Comparison of ENCODE assay signal across 8 cellular contexts in genomic region chr2:216013080-216013909, GRCh38. TPM values are rescaled to one million over a fixed set of nuclear protein-coding genes. Genes with fewer than 3 reads are reported as not detected.
DNase-seq lines count a peak whose midpoint lies in the region; ATAC-seq and TF ChIP-seq lines count a peak whose summit lies in the region.

TSS of gene MREG (minus strand) at chr2:216013551. CDS start at chr2:216013327, 224 bp downstream.

- TF ChIP-seq CTCF in right lobe of liver (IDR thresholded peaks at IDR 0.05) = peak; percentile 29 to 67 (median 50)

- H3K4me1 ChIP-seq in BLaER1 treated with 17β-estradiol and CSF1 and Interleukin-3, amounts not matched to agents 10 nM and 100 nM = peaks cover 37 to 53% (median 48%) of the 10 kb centered on the region in 10 experiments
- peaks cover 0 to 21% (median 5%) of the 10 kb centered on the region in 4 donors for H3K4me1 ChIP-seq in right lobe of liver

- no peak for TF ChIP-seq POLR2A in right lobe of liver (IDR thresholded peaks at IDR 0.05)

- DNase-seq in GM19240 (ENCODE audit: insufficient read length, low spot score) (peak; percentile 61), NCI-H526 (lab: John Stamatoyannopoulos, UW) (peak; percentile 72 to 92), dermis microvascular lymphatic vessel endothelial cell (ENCODE audit: low read depth in 2 of 2) (peak; percentile 33 to 61), right lobe of liver (peak; percentile 71 to 78 (median 73))
- peak; percentile 68 to 82 for DNase-seq in activated CD4-positive, alpha-beta T cell treated with anti-CD3 and anti-CD28 coated beads, Interleukin-2, amount 50 U/mL, for 24 hours (ENCODE audit: low read depth in 1 of 2, low spot score in 1 of 2)
- DNase-seq in stimulated activated CD4-positive, alpha-beta T cell treated with anti-CD3 and anti-CD28 coated beads, Interleukin-4, amount 100 ng/mL, for 24 hours = peak; percentile 87

- peak within 1 kb of the TSS; percentile 61 to 88 (median 81) for H3K27ac ChIP-seq in BLaER1 treated with 17β-estradiol and CSF1 and Interleukin-3, amounts not matched to agents 10 nM and 100 nM
- peak within 1 kb of the TSS; percentile 26 to 46 (median 30) for H3K27ac ChIP-seq in right lobe of liver

- ATAC-seq in HG03442 (IDR thresholded peaks at IDR 0.05; ENCODE audit: unreplicated experiment) = peak; percentile 35
- ATAC-seq in right lobe of liver = peak; percentile 65 to 88 (median 78)

- H3K9me3 ChIP-seq in BLaER1 treated with 17β-estradiol and CSF1 and Interleukin-3, amounts not matched to agents 10 nM and 100 nM (replicated peaks in 1 of 11) = no peaks in the 10 kb centered on the region
- H3K9me3 ChIP-seq in right lobe of liver = no peaks in the 10 kb centered on the region

- H4K20me1 ChIP-seq in BLaER1 treated with 17β-estradiol and CSF1 and Interleukin-3, amounts not matched to agents 10 nM and 100 nM = no peaks in the 10 kb centered on the region; a peak in 1 of 22 replicates

- peak within 1 kb of the TSS; percentile 79 to 100 (median 97) for H3K4me2 ChIP-seq in BLaER1 treated with 17β-estradiol and CSF1 and Interleukin-3, amounts not matched to agents 10 nM and 100 nM

- intact Hi-C loops in right lobe of liver (cut with DNase I) = loop anchor here in 1 of 2 donors (10.0 kb wide), 1 partner anchor 58 kb away; no protein-coding TSS in a partner anchor

- H3K4me3 ChIP-seq in BLaER1 treated with 17β-estradiol and CSF1 and Interleukin-3, amounts not matched to agents 10 nM and 100 nM = peak within 1 kb of the TSS; percentile 71 to 99 (median 84)
- peak within 1 kb of the TSS; percentile 34 to 61 (median 36) for H3K4me3 ChIP-seq in right lobe of liver

- WGBS in right lobe of liver (ENCODE audit: insufficient coverage, low coverage, low lambda C conversion rate, missing lambda C conversion rate) = 24% methylated on average over 14 of the region's 70 CpGs

- H3K36me3 ChIP-seq in BLaER1 treated with 17β-estradiol and CSF1 and Interleukin-3, amounts not matched to agents 10 nM and 100 nM = no peaks in the 10 kb centered on the region
- H3K36me3 ChIP-seq in right lobe of liver = no peaks in the 10 kb centered on the region

- peak within 1 kb of the TSS; percentile 80 to 90 (median 86) for H3K9ac ChIP-seq in BLaER1 treated with 17β-estradiol and CSF1 and Interleukin-3, amounts not matched to agents 10 nM and 100 nM

- H3K27me3 ChIP-seq in BLaER1 treated with 17β-estradiol and CSF1 and Interleukin-3, amounts not matched to agents 10 nM and 100 nM = no peaks in the 10 kb centered on the region
- H3K27me3 ChIP-seq in right lobe of liver = no peaks in the 10 kb centered on the region

RNA-seq across cellular contexts. Expression of gene MREG, which starts in this region (rescaled TPM):
- 1.9 and 3.3 TPM in 2 replicates for total RNA-seq in dermis microvascular lymphatic vessel endothelial cell
- 1 to 10 TPM; 2.0 to 9.6 (median 5.0) TPM for total RNA-seq in right lobe of liver

Comparison
In these comparisons a context has a peak if more than half of its experiments do, and no peak if none do; other contexts are left out.
1. Peak in every context shown above with its lines: DNase-seq, ATAC-seq, H3K4me3 ChIP-seq and H3K27ac ChIP-seq.